Comparison of ENCODE assay signal across 1 cellular context in the genomic region with DNA sequence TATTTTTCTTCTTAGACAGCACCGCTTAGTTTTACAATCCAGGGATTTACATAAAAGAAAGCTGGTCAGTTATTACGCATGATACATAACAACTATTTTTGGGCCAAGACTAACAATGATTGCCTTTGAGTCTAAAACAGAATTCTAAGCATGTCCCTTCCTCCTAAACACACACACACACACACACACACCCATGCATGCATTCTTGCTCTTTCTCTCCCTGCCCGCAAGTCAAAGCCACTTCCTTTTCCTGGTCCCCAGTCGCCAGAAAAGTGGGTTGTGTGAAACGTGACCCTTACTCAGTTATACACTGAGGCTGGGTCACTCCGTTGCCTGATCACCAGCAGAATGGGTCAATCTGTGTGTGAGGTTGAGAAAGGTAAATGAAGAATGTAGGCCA.
TF ChIP-seq lines count a peak whose summit lies in the region.

No MANE protein-coding gene starts in this region.

TF ChIP-seq in IMR-90, 13 proteins besides CTCF, POLR2A, EP300 and RAD21 (continued from another document):
- TF ChIP-seq, protein P1, sequence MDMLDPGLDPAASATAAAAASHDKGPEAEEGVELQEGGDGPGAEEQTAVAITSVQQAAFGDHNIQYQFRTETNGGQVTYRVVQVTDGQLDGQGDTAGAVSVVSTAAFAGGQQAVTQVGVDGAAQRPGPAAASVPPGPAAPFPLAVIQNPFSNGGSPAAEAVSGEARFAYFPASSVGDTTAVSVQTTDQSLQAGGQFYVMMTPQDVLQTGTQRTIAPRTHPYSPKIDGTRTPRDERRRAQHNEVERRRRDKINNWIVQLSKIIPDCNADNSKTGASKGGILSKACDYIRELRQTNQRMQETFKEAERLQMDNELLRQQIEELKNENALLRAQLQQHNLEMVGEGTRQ (IDR thresholded peaks at IDR 0.05; ENCODE audit: low read depth, low read length): no peak
- TF ChIP-seq SMC3 (IDR thresholded peaks at IDR 0.05; ENCODE audit: low read depth, low read length): no peak
TF ChIP-seq in IMR-90: peak in this region for 0.
